11 cellular contexts compared by ENCODE assay signal in the genomic region with DNA sequence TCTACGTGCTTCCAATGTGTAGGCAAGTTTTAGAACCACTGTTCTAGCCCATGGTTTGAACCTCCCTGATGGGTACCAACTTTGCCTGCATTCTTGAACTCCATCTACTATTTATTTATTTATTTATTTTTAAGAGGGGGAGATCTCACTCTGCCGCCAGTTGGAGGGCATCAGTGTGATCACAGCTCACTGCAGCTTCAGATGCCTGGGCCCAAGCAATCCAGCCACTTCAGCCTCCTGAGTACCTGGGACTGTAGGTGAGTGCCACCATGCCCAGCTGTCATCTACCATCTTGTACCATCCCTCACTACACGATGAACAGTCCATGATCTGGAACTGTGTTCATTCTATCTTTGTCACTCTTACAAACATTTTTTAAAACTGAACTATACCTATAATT. TPM values are rescaled to one million over a fixed set of nuclear protein-coding genes. Genes with fewer than 3 reads are reported as not detected.
DNase-seq lines count a peak whose midpoint lies in the region; ATAC-seq and TF ChIP-seq lines count a peak whose summit lies in the region.
"Had no signal": no experiment of that assay in that cellular context is flagged by ENCODE, and none has a peak within 500 bp of the region (broad histone marks: within the 10 kb centered on the region; RNA-seq: fewer than 3 reads in every experiment).

No MANE protein-coding gene starts in this region.

- H3K27ac ChIP-seq in CD8-positive, alpha-beta memory T cell (ENCODE audit: low read depth, low read length), result no peak overlapping the region
- no peak overlapping the region for H3K27ac ChIP-seq in neural progenitor cell
- H3K27ac ChIP-seq in foreskin keratinocyte, result no peak overlapping the region

- H4K20me1 ChIP-seq in neural progenitor cell (ENCODE audit: low read depth), result peaks cover 4% of the 10 kb centered on the region

- no peak for DNase-seq in CD8-positive, alpha-beta memory T cell
- no peak for DNase-seq in neural progenitor cell (ENCODE audit: low spot score)
- DNase-seq in effector CD4-positive, alpha-beta T cell, result no peak
- DNase-seq in NCI-H2081 treated with DMSO at 0.1 percent for 48 hours (lab: John Stamatoyannopoulos, UW), result no peak
- no peak for DNase-seq in foreskin keratinocyte
- DNase-seq: activated naive CD4-positive, alpha-beta T cell; effector CD8-positive, alpha-beta T cell; NCI-H146; OCI-M1 had no signal

- H3K4me3 Mint-ChIP-seq in CD8-positive, alpha-beta memory T cell, result peak overlapping the region in 6 of 7 donors; percentile 87 to 98 (median 92)
- H3K4me3 Mint-ChIP-seq in IgD-negative memory B cell (peak overlapping the region; percentile 89 to 99 (median 97)), neural progenitor cell (peak overlapping the region; percentile 91)
- H3K4me3 Mint-ChIP-seq in dendritic cell treated with granulocyte-macrophage colony-stimulating factor and Interleukin-4, amounts not matched to agents 40 ng/mL and 50 ng/mL, for 4 days, result peak overlapping the region; percentile 84

- no peak overlapping the region for H3K4me2 ChIP-seq in neural progenitor cell

- H3K9me3 Mint-ChIP-seq in CD8-positive, alpha-beta memory T cell, result no peaks in the 10 kb centered on the region
- H3K9me3 Mint-ChIP-seq in IgD-negative memory B cell, result no peaks in the 10 kb centered on the region
- H3K9me3 Mint-ChIP-seq in dendritic cell treated with granulocyte-macrophage colony-stimulating factor and Interleukin-4, amounts not matched to agents 40 ng/mL and 50 ng/mL, for 4 days, result no peaks in the 10 kb centered on the region
- H3K9me3 Mint-ChIP-seq in neural progenitor cell, result peaks cover 3% of the 10 kb centered on the region

- POLR2A ChIA-PET in CD8-positive, alpha-beta memory T cell (lab: Charles Lee), result interaction anchor here (1.3 kb wide), 1 partner anchor 43 kb away, joined by 5 read pairs; no protein-coding TSS in a partner anchor

- H3K36me3 ChIP-seq in CD8-positive, alpha-beta memory T cell (ENCODE audit: insufficient read depth, low read length), result no peaks in the 10 kb centered on the region
- no peaks in the 10 kb centered on the region for H3K36me3 ChIP-seq in neural progenitor cell

- H3K27me3 Mint-ChIP-seq in CD8-positive, alpha-beta memory T cell, result peaks cover 0 to 2% of the 10 kb centered on the region in 2 donors
- H3K27me3 Mint-ChIP-seq in IgD-negative memory B cell, result peaks cover 19% of the 10 kb centered on the region
- peaks cover 21% of the 10 kb centered on the region for H3K27me3 Mint-ChIP-seq in dendritic cell treated with granulocyte-macrophage colony-stimulating factor and Interleukin-4, amounts not matched to agents 40 ng/mL and 50 ng/mL, for 4 days
- peaks cover 63% of the 10 kb centered on the region for H3K27me3 Mint-ChIP-seq in neural progenitor cell (ENCODE audit: insufficient read depth, low read depth)

- ATAC-seq in foreskin keratinocyte, result no peak

- peaks cover 54 to 68% (median 55%) of the 10 kb centered on the region in 3 donors for H3K4me1 Mint-ChIP-seq in CD8-positive, alpha-beta memory T cell
- peaks cover 18 to 35% (median 20%) of the 10 kb centered on the region in 3 donors for H3K4me1 Mint-ChIP-seq in IgD-negative memory B cell
- peaks cover 36% of the 10 kb centered on the region for H3K4me1 Mint-ChIP-seq in dendritic cell treated with granulocyte-macrophage colony-stimulating factor and Interleukin-4, amounts not matched to agents 40 ng/mL and 50 ng/mL, for 4 days (ENCODE audit: low read depth)
- peaks cover 15% of the 10 kb centered on the region for H3K4me1 Mint-ChIP-seq in neural progenitor cell

- H3K79me2 ChIP-seq in neural progenitor cell (ENCODE audit: low read depth), result no peaks in the 10 kb centered on the region

- H3K27ac Mint-ChIP-seq in CD8-positive, alpha-beta memory T cell, result peak overlapping the region in 7 of 8 donors; percentile 43 to 100 (median 91)
- H3K27ac Mint-ChIP-seq in IgD-negative memory B cell (peak overlapping the region; percentile 75 to 99 (median 92)), neural progenitor cell (no peak overlapping the region)
- H3K27ac Mint-ChIP-seq in dendritic cell treated with granulocyte-macrophage colony-stimulating factor and Interleukin-4, amounts not matched to agents 40 ng/mL and 50 ng/mL, for 4 days, result peak overlapping the region; percentile 92

- intact Hi-C loops in dendritic cell treated with granulocyte-macrophage colony-stimulating factor and Interleukin-4, amounts not matched to agents 40 ng/mL and 50 ng/mL, for 4 days (cut with micrococcal nuclease), result no loop called here

- no peaks in the 10 kb centered on the region for H3K27me3 ChIP-seq in CD8-positive, alpha-beta memory T cell (ENCODE audit: insufficient read depth, low read length, poor library complexity, severe bottlenecking)
- peaks cover 88% of the 10 kb centered on the region for H3K27me3 ChIP-seq in neural progenitor cell
- no peaks in the 10 kb centered on the region for H3K27me3 ChIP-seq in foreskin keratinocyte

- no peaks in the 10 kb centered on the region for H3F3A ChIP-seq in neural progenitor cell (ENCODE audit: low read depth)

- H3K9me3 ChIP-seq in CD8-positive, alpha-beta memory T cell (ENCODE audit: low read length), result no peaks in the 10 kb centered on the region
- no peaks in the 10 kb centered on the region for H3K9me3 ChIP-seq in neural progenitor cell (ENCODE audit: low read depth)

- H2AFZ ChIP-seq in neural progenitor cell (replicated peaks), result no peak overlapping the region

- no peak for TF ChIP-seq CTCF in neural progenitor cell (IDR thresholded peaks at IDR 0.05)
- TF ChIP-seq CTCF in foreskin keratinocyte (conservative IDR thresholded peaks at IDR 0.05), result no peak

- no peak overlapping the region for H3K4me3 ChIP-seq in CD8-positive, alpha-beta memory T cell (ENCODE audit: low read length)
- H3K4me3 ChIP-seq in neural progenitor cell, result no peak overlapping the region

- H3K36me3 Mint-ChIP-seq in CD8-positive, alpha-beta memory T cell, result peaks cover 0 to 14% (median 0%) of the 10 kb centered on the region in 3 donors
- H3K36me3 Mint-ChIP-seq in IgD-negative memory B cell (peaks cover 2% of the 10 kb centered on the region), neural progenitor cell (no peaks in the 10 kb centered on the region)
- H3K36me3 Mint-ChIP-seq in dendritic cell treated with granulocyte-macrophage colony-stimulating factor and Interleukin-4, amounts not matched to agents 40 ng/mL and 50 ng/mL, for 4 days (ENCODE audit: low read depth), result peaks cover 7% of the 10 kb centered on the region

- peaks cover 32% of the 10 kb centered on the region for H3K4me1 ChIP-seq in CD8-positive, alpha-beta memory T cell (ENCODE audit: insufficient read depth, low read length)
- H3K4me1 ChIP-seq in neural progenitor cell (no peaks in the 10 kb centered on the region), foreskin keratinocyte (peaks cover 5% of the 10 kb centered on the region)

- CTCF ChIA-PET in CD8-positive, alpha-beta memory T cell (lab: Charles Lee), result interaction anchor here (4.0 to 8.7 kb wide), 3 partner anchors 15 to 44 kb away, joined by 19 to 126 read pairs (median 56); no protein-coding TSS in a partner anchor

- no peak overlapping the region for H3K9ac ChIP-seq in neural progenitor cell

RNA-seq across cellular contexts. Expression of gene HLA-F, which starts 28.2 kb away (rescaled TPM):
- total RNA-seq in CD8-positive, alpha-beta memory T cell, result 100 to 1,000 TPM; 222 to 242 TPM
- 500 TPM for polyA plus RNA-seq in CD8-positive, alpha-beta memory T cell
- 393 TPM for polyA plus RNA-seq in IgD-negative memory B cell
- 0.56 TPM in 1 of 2 replicates, not detected in the other for total RNA-seq in neural progenitor cell (ENCODE audit: low replicate concordance)
- total RNA-seq in foreskin keratinocyte, result 35.3 and 55.5 TPM in 2 replicates
- 36.6 and 54.5 TPM in 2 replicates for polyA plus RNA-seq in foreskin keratinocyte

Comparison
In these comparisons a context has a peak if more than half of its experiments do, and no peak if none do; other contexts are left out.
1. RNA of gene HLA-F, which starts 28.2 kb away (total RNA-seq): 222 to 242 TPM in CD8-positive, alpha-beta memory T cell and 35.3 to 55.5 TPM in foreskin keratinocyte; 0.56 TPM in neural progenitor cell; every median in the first group is over 10 times any median in the second.
2. Peak in every context shown above with its lines, with median percentiles within 50 percentile points of each other: H3K4me3 Mint-ChIP-seq.